ENCODE assay signal across 10 cellular contexts in genomic region chr3:60081381-60082095, GRCh38.
A peak's percentile ranks its signal among the peaks of the same experiment; 100 is the strongest.
DNase-seq lines count a peak whose midpoint lies in the region; ATAC-seq and TF ChIP-seq lines count a peak whose summit lies in the region.
"Had no signal": no experiment of that assay in that cellular context is flagged by ENCODE, and none has a peak within 500 bp of the region (broad histone marks: within the 10 kb centered on the region; RNA-seq: fewer than 3 reads in every experiment).

No MANE protein-coding gene starts in this region.

- H3K9ac ChIP-seq in DND-41 (ENCODE audit: low read depth, low read length): peak overlapping the region; percentile 76

- peak; percentile 65 for ATAC-seq in DND-41 (ENCODE audit: insufficient read depth, low read depth)
- ATAC-seq in GM19438 (IDR thresholded peaks at IDR 0.05; ENCODE audit: low read depth, unreplicated experiment): peak; percentile 62
- ATAC-seq in HG03520 (IDR thresholded peaks at IDR 0.05; ENCODE audit: unreplicated experiment): peak; percentile 73
- peak; percentile 31 for ATAC-seq in activated CD8-positive, alpha-beta T cell treated with anti-CD3 and anti-CD28 coated beads, Interleukin-2, amount 10 ng/mL, durations not matched to agents 7 days and 5 days
- ATAC-seq in sciatic nerve: no peak
- ATAC-seq in GM19463 (IDR thresholded peaks at IDR 0.05; ENCODE audit: unreplicated experiment): no peak
- ATAC-seq: lower lobe of right lung, right cardiac atrium had no signal

- peaks cover 56% of the 10 kb centered on the region for H3K4me1 Mint-ChIP-seq in activated CD8-positive, alpha-beta T cell treated with anti-CD3 and anti-CD28 coated beads, Interleukin-2, amount 10 ng/mL, durations not matched to agents 7 days and 5 days (ENCODE audit: low read depth)

- peaks cover 39% of the 10 kb centered on the region for H3K36me3 Mint-ChIP-seq in activated CD8-positive, alpha-beta T cell treated with anti-CD3 and anti-CD28 coated beads, Interleukin-2, amount 10 ng/mL, durations not matched to agents 7 days and 5 days (ENCODE audit: low read depth)

- H3K36me3 ChIP-seq in DND-41 (ENCODE audit: insufficient read depth, low read length): no peaks in the 10 kb centered on the region
- H3K36me3 ChIP-seq: lower lobe of right lung had no signal

- POLR2A ChIA-PET in activated CD8-positive, alpha-beta T cell treated with anti-CD3 and anti-CD28 coated beads, Interleukin-2, amount 10 ng/mL, durations not matched to agents 7 days and 5 days (lab: Charles Lee): no interaction called here

- intact Hi-C loops in sciatic nerve (cut with DNase I): no loop called here

- no peaks in the 10 kb centered on the region for H3K27me3 ChIP-seq in DND-41 (ENCODE audit: insufficient read depth, low read length, poor library complexity)

- peak overlapping the region; percentile 98 for H3K27ac ChIP-seq in DND-41 (ENCODE audit: low read length)
- H3K27ac ChIP-seq: lower lobe of right lung had no signal

- peak overlapping the region; percentile 44 for H2AFZ ChIP-seq in DND-41 (ENCODE audit: low read depth, low read length)

- no peaks in the 10 kb centered on the region for H3K27me3 Mint-ChIP-seq in activated CD8-positive, alpha-beta T cell treated with anti-CD3 and anti-CD28 coated beads, Interleukin-2, amount 10 ng/mL, durations not matched to agents 7 days and 5 days (ENCODE audit: low read depth)

- no peaks in the 10 kb centered on the region for H4K20me1 ChIP-seq in DND-41 (ENCODE audit: insufficient read depth, low read length)

- H3K27ac Mint-ChIP-seq in activated CD8-positive, alpha-beta T cell treated with anti-CD3 and anti-CD28 coated beads, Interleukin-2, amount 10 ng/mL, durations not matched to agents 7 days and 5 days: peak overlapping the region; percentile 70

- no peak for TF ChIP-seq CTCF in DND-41 (IDR thresholded peaks at IDR 0.05; ENCODE audit: borderline replicate concordance, extremely low read depth, low read length, poor library complexity, severe bottlenecking)

- peaks cover 45% of the 10 kb centered on the region for H3K79me2 ChIP-seq in DND-41 (ENCODE audit: insufficient read depth, low read length)

- DNase-seq in DND-41 (peak; percentile 55), DMS53 (lab: John Stamatoyannopoulos, UW) (no peak), sciatic nerve (ENCODE audit: low spot score) (no peak), HT-29 (ENCODE audit: low spot score) (no peak)
- no peak for DNase-seq in activated CD8-positive, alpha-beta T cell treated with anti-CD3 and anti-CD28 coated beads, Interleukin-2, amount 10 ng/mL, durations not matched to agents 7 days and 5 days
- DNase-seq: lower lobe of right lung, right cardiac atrium had no signal

- H3K4me2 ChIP-seq in DND-41 (ENCODE audit: insufficient read depth, low read length): peak overlapping the region; percentile 61

- H3K9me3 ChIP-seq in DND-41 (ENCODE audit: insufficient read depth, low read length, severe bottlenecking): peaks cover 18% of the 10 kb centered on the region
- H3K9me3 ChIP-seq: lower lobe of right lung had no signal

- peak overlapping the region in 1 of 2 experiments; percentile 47; a peak in 2 of 4 replicates for H3K4me3 ChIP-seq in DND-41 (ENCODE audit: low read depth in 1 of 2, low read length in 2 of 2)
- H3K4me3 ChIP-seq: lower lobe of right lung had no signal

- CTCF ChIA-PET in activated CD8-positive, alpha-beta T cell treated with anti-CD3 and anti-CD28 coated beads, Interleukin-2, amount 10 ng/mL, durations not matched to agents 7 days and 5 days (lab: Charles Lee): no interaction called here

- H3K9me3 Mint-ChIP-seq in activated CD8-positive, alpha-beta T cell treated with anti-CD3 and anti-CD28 coated beads, Interleukin-2, amount 10 ng/mL, durations not matched to agents 7 days and 5 days (ENCODE audit: insufficient read depth): peaks cover 20% of the 10 kb centered on the region

- H3K4me1 ChIP-seq in DND-41 (ENCODE audit: insufficient read depth, low read length): peaks cover 87% of the 10 kb centered on the region
- H3K4me1 ChIP-seq: lower lobe of right lung had no signal

- H3K4me3 Mint-ChIP-seq in activated CD8-positive, alpha-beta T cell treated with anti-CD3 and anti-CD28 coated beads, Interleukin-2, amount 10 ng/mL, durations not matched to agents 7 days and 5 days: peak overlapping the region; percentile 43

Comparison
In these comparisons a context has a peak if more than half of its experiments do, and no peak if none do; other contexts are left out.
1. ATAC-seq: peak in DND-41 (single experiment), GM19438 (single experiment), HG03520 (single experiment) and activated CD8-positive, alpha-beta T cell treated with anti-CD3 and anti-CD28 coated beads, Interleukin-2, amount 10 ng/mL, durations not matched to agents 7 days and 5 days (single experiment); none in sciatic nerve (single experiment) and GM19463 (single experiment).